ENCODE assay signal across 16 cellular contexts in the genomic region with DNA sequence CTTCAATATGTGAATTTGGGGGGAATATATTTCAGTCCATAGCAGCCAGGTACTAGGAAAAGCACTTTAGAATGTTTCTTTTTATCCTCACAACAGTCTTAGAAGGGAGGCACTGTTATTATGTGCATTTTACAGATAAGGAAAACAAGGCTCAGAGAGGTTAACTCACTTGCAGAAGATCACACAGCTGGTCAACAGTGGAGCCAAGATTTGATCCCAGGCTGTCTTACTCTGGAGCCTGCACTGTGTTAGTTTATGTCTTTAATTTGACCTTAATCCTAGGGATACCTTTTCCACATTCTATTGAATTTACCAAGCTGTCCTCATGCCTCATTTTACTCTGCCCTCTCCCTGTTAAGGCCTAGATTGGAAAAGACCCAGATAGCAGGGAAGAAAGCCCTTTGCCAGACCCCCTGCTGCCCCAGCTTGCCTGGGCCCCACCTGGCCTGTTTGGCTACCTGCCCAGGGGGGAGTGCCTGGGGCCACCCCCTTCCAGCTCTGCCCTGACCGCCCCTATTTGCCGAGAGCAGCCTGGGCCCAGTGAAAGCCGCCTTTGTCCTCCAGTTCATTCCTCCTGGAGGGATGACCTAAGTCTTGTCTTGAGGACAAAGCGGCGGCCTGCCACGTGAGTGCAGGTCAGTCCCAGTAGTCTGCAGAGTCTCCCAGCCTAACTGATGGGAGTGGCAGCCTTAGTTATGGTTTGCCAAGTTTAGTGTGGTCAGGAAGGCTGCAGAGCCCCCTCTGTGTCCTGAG.
DNase-seq lines count a peak whose midpoint lies in the region; ATAC-seq lines count a peak whose summit lies in the region.
"Had no signal": no experiment of that assay in that cellular context is flagged by ENCODE, and none has a peak within 500 bp of the region (broad histone marks: within the 10 kb centered on the region; RNA-seq: fewer than 3 reads in every experiment).

No MANE protein-coding gene starts in this region.

- ATAC-seq in HG03159 (IDR thresholded peaks at IDR 0.05; ENCODE audit: unreplicated experiment) = no peak
- no peak for ATAC-seq in stimulated activated naive CD8-positive, alpha-beta T cell treated with anti-CD3 and anti-CD28 coated beads, Interleukin-15, amount 100 ng/mL, for 72 hours
- ATAC-seq: activated CD4-positive, CD25-positive, alpha-beta regulatory T cell treated with anti-CD3 and anti-CD28 coated beads, Interleukin-2, amount 50 U/mL, for 24 hours; left lung had no signal

- no peaks in the 10 kb centered on the region for H3K9me3 Mint-ChIP-seq in stimulated activated naive CD8-positive, alpha-beta T cell treated with anti-CD3 and anti-CD28 coated beads, Interleukin-15, amount 100 ng/mL, for 72 hours
- H3K9me3 Mint-ChIP-seq: activated naive CD4-positive, alpha-beta T cell treated with anti-CD3 and anti-CD28 coated beads for 36 hours; naive B cell had no signal

- no peak overlapping the region for H3K4me3 Mint-ChIP-seq in stimulated activated naive CD8-positive, alpha-beta T cell treated with anti-CD3 and anti-CD28 coated beads, Interleukin-15, amount 100 ng/mL, for 72 hours
- H3K4me3 Mint-ChIP-seq: activated naive CD4-positive, alpha-beta T cell treated with anti-CD3 and anti-CD28 coated beads for 36 hours had no signal

- H3K4me1 Mint-ChIP-seq in stimulated activated naive CD8-positive, alpha-beta T cell treated with anti-CD3 and anti-CD28 coated beads, Interleukin-15, amount 100 ng/mL, for 72 hours = peaks cover 76% of the 10 kb centered on the region

- DNase-seq in DMS 273 (lab: John Stamatoyannopoulos, UW; ENCODE audit: unreplicated experiment) (peak; percentile 60), NCI-H345 (lab: John Stamatoyannopoulos, UW) (peak; percentile 62), hippocampal formation (lab: John Stamatoyannopoulos, UW) (peak; percentile 8 to 20), pons (ENCODE audit: low spot score) (peak; percentile 22), DMS79 treated with DMSO at 0.1 percent for 48 hours (lab: John Stamatoyannopoulos, UW) (no peak), activated gamma-delta T cell treated with Interleukin-2 at 50 U/mL for 16 hours (no peak)
- no peak for DNase-seq in stimulated activated naive CD8-positive, alpha-beta T cell treated with anti-CD3 and anti-CD28 coated beads, Interleukin-15, amount 100 ng/mL, for 72 hours
- DNase-seq: activated naive CD4-positive, alpha-beta T cell treated with anti-CD3 and anti-CD28 coated beads for 36 hours; brain microvascular endothelial cell; left lung; naive B cell; NCI-H2029; stimulated activated CD4-positive, alpha-beta T cell treated with anti-CD3 and anti-CD28 coated beads, Interleukin-12 subunit alpha, Interleukin-12 subunit beta, amount 100 ng/mL, for 4 hours; stimulated activated naive CD4-positive, alpha-beta T cell treated with Interleukin-2 at 50 U/mL for 16 hours had no signal

- peak overlapping the region in 1 of 2 donors; percentile 19 for H3K27ac Mint-ChIP-seq in stimulated activated naive CD8-positive, alpha-beta T cell treated with anti-CD3 and anti-CD28 coated beads, Interleukin-15, amount 100 ng/mL, for 72 hours
- H3K27ac Mint-ChIP-seq: activated naive CD4-positive, alpha-beta T cell treated with anti-CD3 and anti-CD28 coated beads for 36 hours had no signal

- no peaks in the 10 kb centered on the region for H3K27me3 Mint-ChIP-seq in stimulated activated naive CD8-positive, alpha-beta T cell treated with anti-CD3 and anti-CD28 coated beads, Interleukin-15, amount 100 ng/mL, for 72 hours
- H3K27me3 Mint-ChIP-seq: naive B cell had no signal

Comparison
In these comparisons a context has a peak if more than half of its experiments do, and no peak if none do; other contexts are left out.
1. DNase-seq: peak in DMS 273 (single experiment), NCI-H345 (single experiment), hippocampal formation (2 of 2) and pons (single experiment); none in DMS79 treated with DMSO at 0.1 percent for 48 hours (single experiment), activated gamma-delta T cell treated with Interleukin-2 at 50 U/mL for 16 hours (single experiment) and stimulated activated naive CD8-positive, alpha-beta T cell treated with anti-CD3 and anti-CD28 coated beads, Interleukin-15, amount 100 ng/mL, for 72 hours (0 of 2).